ENCODE assay signal across 1 cellular context in the genomic region with DNA sequence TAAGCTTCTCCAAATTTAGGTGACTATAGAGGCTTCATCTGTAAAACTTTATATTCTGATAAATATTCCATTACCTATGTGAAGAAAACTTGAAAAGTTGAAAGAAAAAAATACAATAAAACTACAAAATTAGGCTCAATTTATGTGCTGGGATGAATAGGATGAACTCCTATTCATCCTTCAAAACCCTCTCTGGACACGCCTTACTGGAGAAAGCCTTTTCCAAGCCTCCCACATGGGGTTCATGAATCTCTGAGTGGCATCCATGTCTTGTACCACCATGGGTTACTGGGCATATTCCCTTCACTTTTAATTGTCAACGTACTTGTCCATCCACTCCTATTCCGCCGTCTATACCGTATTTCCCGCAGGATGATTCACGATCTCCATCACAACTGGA.
TF ChIP-seq lines count a peak whose summit lies in the region.

No MANE protein-coding gene starts in this region.

TF ChIP-seq in WTC11, 78 proteins besides CTCF, POLR2A, EP300 and RAD21 (continued from another document):
- TF ChIP-seq, protein P1, sequence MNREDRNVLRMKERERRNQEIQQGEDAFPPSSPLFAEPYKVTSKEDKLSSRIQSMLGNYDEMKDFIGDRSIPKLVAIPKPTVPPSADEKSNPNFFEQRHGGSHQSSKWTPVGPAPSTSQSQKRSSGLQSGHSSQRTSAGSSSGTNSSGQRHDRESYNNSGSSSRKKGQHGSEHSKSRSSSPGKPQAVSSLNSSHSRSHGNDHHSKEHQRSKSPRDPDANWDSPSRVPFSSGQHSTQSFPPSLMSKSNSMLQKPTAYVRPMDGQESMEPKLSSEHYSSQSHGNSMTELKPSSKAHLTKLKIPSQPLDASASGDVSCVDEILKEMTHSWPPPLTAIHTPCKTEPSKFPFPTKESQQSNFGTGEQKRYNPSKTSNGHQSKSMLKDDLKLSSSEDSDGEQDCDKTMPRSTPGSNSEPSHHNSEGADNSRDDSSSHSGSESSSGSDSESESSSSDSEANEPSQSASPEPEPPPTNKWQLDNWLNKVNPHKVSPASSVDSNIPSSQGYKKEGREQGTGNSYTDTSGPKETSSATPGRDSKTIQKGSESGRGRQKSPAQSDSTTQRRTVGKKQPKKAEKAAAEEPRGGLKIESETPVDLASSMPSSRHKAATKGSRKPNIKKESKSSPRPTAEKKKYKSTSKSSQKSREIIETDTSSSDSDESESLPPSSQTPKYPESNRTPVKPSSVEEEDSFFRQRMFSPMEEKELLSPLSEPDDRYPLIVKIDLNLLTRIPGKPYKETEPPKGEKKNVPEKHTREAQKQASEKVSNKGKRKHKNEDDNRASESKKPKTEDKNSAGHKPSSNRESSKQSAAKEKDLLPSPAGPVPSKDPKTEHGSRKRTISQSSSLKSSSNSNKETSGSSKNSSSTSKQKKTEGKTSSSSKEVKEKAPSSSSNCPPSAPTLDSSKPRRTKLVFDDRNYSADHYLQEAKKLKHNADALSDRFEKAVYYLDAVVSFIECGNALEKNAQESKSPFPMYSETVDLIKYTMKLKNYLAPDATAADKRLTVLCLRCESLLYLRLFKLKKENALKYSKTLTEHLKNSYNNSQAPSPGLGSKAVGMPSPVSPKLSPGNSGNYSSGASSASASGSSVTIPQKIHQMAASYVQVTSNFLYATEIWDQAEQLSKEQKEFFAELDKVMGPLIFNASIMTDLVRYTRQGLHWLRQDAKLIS (CRISPR knock-in tag; IDR thresholded peaks at IDR 0.05; ENCODE audit: borderline replicate concordance): no peak
- TF ChIP-seq ZNF671 (CRISPR knock-in tag; IDR thresholded peaks at IDR 0.05) (no peak), GTF2I (CRISPR knock-in tag; conservative IDR thresholded peaks at IDR 0.05) (no peak), FOXJ3 (CRISPR knock-in tag; IDR thresholded peaks at IDR 0.05; ENCODE audit: borderline replicate concordance) (no peak), KAT7 (CRISPR knock-in tag; IDR thresholded peaks at IDR 0.05; ENCODE audit: borderline replicate concordance) (no peak)
- TF ChIP-seq, protein P2, sequence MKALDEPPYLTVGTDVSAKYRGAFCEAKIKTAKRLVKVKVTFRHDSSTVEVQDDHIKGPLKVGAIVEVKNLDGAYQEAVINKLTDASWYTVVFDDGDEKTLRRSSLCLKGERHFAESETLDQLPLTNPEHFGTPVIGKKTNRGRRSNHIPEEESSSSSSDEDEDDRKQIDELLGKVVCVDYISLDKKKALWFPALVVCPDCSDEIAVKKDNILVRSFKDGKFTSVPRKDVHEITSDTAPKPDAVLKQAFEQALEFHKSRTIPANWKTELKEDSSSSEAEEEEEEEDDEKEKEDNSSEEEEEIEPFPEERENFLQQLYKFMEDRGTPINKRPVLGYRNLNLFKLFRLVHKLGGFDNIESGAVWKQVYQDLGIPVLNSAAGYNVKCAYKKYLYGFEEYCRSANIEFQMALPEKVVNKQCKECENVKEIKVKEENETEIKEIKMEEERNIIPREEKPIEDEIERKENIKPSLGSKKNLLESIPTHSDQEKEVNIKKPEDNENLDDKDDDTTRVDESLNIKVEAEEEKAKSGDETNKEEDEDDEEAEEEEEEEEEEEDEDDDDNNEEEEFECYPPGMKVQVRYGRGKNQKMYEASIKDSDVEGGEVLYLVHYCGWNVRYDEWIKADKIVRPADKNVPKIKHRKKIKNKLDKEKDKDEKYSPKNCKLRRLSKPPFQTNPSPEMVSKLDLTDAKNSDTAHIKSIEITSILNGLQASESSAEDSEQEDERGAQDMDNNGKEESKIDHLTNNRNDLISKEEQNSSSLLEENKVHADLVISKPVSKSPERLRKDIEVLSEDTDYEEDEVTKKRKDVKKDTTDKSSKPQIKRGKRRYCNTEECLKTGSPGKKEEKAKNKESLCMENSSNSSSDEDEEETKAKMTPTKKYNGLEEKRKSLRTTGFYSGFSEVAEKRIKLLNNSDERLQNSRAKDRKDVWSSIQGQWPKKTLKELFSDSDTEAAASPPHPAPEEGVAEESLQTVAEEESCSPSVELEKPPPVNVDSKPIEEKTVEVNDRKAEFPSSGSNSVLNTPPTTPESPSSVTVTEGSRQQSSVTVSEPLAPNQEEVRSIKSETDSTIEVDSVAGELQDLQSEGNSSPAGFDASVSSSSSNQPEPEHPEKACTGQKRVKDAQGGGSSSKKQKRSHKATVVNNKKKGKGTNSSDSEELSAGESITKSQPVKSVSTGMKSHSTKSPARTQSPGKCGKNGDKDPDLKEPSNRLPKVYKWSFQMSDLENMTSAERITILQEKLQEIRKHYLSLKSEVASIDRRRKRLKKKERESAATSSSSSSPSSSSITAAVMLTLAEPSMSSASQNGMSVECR (CRISPR knock-in tag; IDR thresholded peaks at IDR 0.05; ENCODE audit: borderline replicate concordance): no peak
- TF ChIP-seq, protein P3, sequence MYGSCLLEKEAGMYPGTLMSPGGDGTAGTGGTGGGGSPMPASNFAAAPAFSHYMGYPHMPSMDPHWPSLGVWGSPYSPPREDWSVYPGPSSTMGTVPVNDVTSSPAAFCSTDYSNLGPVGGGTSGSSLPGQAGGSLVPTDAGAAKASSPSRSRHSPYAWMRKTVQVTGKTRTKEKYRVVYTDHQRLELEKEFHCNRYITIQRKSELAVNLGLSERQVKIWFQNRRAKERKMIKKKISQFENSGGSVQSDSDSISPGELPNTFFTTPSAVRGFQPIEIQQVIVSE (CRISPR knock-in tag; IDR thresholded peaks at IDR 0.05; ENCODE audit: borderline replicate concordance): no peak
- TF ChIP-seq, protein P4, sequence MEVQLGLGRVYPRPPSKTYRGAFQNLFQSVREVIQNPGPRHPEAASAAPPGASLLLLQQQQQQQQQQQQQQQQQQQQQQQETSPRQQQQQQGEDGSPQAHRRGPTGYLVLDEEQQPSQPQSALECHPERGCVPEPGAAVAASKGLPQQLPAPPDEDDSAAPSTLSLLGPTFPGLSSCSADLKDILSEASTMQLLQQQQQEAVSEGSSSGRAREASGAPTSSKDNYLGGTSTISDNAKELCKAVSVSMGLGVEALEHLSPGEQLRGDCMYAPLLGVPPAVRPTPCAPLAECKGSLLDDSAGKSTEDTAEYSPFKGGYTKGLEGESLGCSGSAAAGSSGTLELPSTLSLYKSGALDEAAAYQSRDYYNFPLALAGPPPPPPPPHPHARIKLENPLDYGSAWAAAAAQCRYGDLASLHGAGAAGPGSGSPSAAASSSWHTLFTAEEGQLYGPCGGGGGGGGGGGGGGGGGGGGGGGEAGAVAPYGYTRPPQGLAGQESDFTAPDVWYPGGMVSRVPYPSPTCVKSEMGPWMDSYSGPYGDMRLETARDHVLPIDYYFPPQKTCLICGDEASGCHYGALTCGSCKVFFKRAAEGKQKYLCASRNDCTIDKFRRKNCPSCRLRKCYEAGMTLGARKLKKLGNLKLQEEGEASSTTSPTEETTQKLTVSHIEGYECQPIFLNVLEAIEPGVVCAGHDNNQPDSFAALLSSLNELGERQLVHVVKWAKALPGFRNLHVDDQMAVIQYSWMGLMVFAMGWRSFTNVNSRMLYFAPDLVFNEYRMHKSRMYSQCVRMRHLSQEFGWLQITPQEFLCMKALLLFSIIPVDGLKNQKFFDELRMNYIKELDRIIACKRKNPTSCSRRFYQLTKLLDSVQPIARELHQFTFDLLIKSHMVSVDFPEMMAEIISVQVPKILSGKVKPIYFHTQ (CRISPR knock-in tag; IDR thresholded peaks at IDR 0.05): no peak
- TF ChIP-seq, protein P5, sequence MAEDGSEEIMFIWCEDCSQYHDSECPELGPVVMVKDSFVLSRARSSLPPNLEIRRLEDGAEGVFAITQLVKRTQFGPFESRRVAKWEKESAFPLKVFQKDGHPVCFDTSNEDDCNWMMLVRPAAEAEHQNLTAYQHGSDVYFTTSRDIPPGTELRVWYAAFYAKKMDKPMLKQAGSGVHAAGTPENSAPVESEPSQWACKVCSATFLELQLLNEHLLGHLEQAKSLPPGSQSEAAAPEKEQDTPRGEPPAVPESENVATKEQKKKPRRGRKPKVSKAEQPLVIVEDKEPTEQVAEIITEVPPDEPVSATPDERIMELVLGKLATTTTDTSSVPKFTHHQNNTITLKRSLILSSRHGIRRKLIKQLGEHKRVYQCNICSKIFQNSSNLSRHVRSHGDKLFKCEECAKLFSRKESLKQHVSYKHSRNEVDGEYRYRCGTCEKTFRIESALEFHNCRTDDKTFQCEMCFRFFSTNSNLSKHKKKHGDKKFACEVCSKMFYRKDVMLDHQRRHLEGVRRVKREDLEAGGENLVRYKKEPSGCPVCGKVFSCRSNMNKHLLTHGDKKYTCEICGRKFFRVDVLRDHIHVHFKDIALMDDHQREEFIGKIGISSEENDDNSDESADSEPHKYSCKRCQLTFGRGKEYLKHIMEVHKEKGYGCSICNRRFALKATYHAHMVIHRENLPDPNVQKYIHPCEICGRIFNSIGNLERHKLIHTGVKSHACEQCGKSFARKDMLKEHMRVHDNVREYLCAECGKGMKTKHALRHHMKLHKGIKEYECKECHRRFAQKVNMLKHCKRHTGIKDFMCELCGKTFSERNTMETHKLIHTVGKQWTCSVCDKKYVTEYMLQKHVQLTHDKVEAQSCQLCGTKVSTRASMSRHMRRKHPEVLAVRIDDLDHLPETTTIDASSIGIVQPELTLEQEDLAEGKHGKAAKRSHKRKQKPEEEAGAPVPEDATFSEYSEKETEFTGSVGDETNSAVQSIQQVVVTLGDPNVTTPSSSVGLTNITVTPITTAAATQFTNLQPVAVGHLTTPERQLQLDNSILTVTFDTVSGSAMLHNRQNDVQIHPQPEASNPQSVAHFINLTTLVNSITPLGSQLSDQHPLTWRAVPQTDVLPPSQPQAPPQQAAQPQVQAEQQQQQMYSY (CRISPR knock-in tag; IDR thresholded peaks at IDR 0.05): no peak
